Comparison of ENCODE assay signal across 1 cellular context in genomic region chr2:43344911-43345373, GRCh38.
TF ChIP-seq lines count a peak whose summit lies in the region.

No MANE protein-coding gene starts in this region.

TF ChIP-seq in K562, 482 proteins besides CTCF, POLR2A, EP300 and RAD21 (continued from another document):
- TF ChIP-seq ZBTB9 (CRISPR knock-in tag; IDR thresholded peaks at IDR 0.05) (0 out of 2 replicates have a peak, but pooled peaks have one; percentile 17), ZNF668 (CRISPR knock-in tag; IDR thresholded peaks at IDR 0.05) (no peak), RNF2 (IDR thresholded peaks at IDR 0.05) (no peak), POLR2B (IDR thresholded peaks at IDR 0.05; ENCODE audit: low read depth, partially characterized antibody) (no peak), SRF (CRISPR knock-in tag; IDR thresholded peaks at IDR 0.05) (no peak), EZH2 (IDR thresholded peaks at IDR 0.05; ENCODE audit: borderline replicate concordance, low read depth, low read length) (no peak), ETV1 (tag; conservative IDR thresholded peaks at IDR 0.05; ENCODE audit: low read depth) (no peak), ARNT (IDR thresholded peaks at IDR 0.05) (peak in 1 of 2 experiments; percentile 50; a peak in 1 of 4 replicates), MAZ (CRISPR knock-in tag; conservative IDR thresholded peaks at IDR 0.05 in 1 of 2, IDR thresholded peaks at IDR 0.05 in 1 of 2) (0 out of 4 replicates have a peak, but pooled peaks of 1 of the 2 experiments have one; percentile 5), POLR2H (tag; IDR thresholded peaks at IDR 0.05; ENCODE audit: low read depth) (no peak), KLF16 (IDR thresholded peaks at IDR 0.05) (no peak), CREB3 (tag; conservative IDR thresholded peaks at IDR 0.05; ENCODE audit: low read depth) (no peak), SMARCC2 (IDR thresholded peaks at IDR 0.05; ENCODE audit: low read depth) (0 out of 2 replicates have a peak, but pooled peaks have one; percentile 31), SREBF2 (CRISPR knock-in tag; IDR thresholded peaks at IDR 0.05) (no peak), L3MBTL2 (IDR thresholded peaks at IDR 0.05) (no peak), ZNF766 (CRISPR knock-in tag; conservative IDR thresholded peaks at IDR 0.05) (0 out of 2 replicates have a peak, but pooled peaks have one; percentile 51), GATAD2B (IDR thresholded peaks at IDR 0.05; ENCODE audit: borderline replicate concordance) (0 out of 2 replicates have a peak, but pooled peaks have one; percentile 27), PREB (CRISPR knock-in tag; IDR thresholded peaks at IDR 0.05) (no peak), KLF1 (tag; IDR thresholded peaks at IDR 0.05) (0 out of 2 replicates have a peak, but pooled peaks have one; percentile 24), RBBP5 (IDR thresholded peaks at IDR 0.05; ENCODE audit: borderline replicate concordance, insufficient read depth, low read length, poor library complexity, severe bottlenecking) (no peak), CBX2 (IDR thresholded peaks at IDR 0.05; ENCODE audit: insufficient read depth, low read length, poor library complexity, severe bottlenecking) (no peak), E2F6 (IDR thresholded peaks at IDR 0.05; ENCODE audit: borderline replicate concordance in 1 of 2, extremely low read depth in 1 of 2, insufficient read depth in 1 of 2, insufficient read length in 1 of 2, low read depth in 1 of 2, low read length in 1 of 2, poor library complexity in 1 of 2, severe bottlenecking in 1 of 2) (no peak), TGIF2 (CRISPR knock-in tag; IDR thresholded peaks at IDR 0.05) (no peak), CGGBP1 (CRISPR knock-in tag; IDR thresholded peaks at IDR 0.05) (no peak), CREM (IDR thresholded peaks at IDR 0.05; ENCODE audit: low read depth) (no peak), TAL1 (IDR thresholded peaks at IDR 0.05) (no peak), MTA1 (IDR thresholded peaks at IDR 0.05; ENCODE audit: borderline replicate concordance) (peak; percentile 11; the same call in 1 of the 2 replicates), SMARCE1 (IDR thresholded peaks at IDR 0.05) (peak; percentile 47; the same call in 1 of the 2 replicates), FOXP4 (CRISPR knock-in tag; IDR thresholded peaks at IDR 0.05; ENCODE audit: borderline replicate concordance) (no peak), ATF3 (IDR thresholded peaks at IDR 0.05) (no peak), ATF3 (CRISPR knock-in tag; conservative IDR thresholded peaks at IDR 0.05) (no peak), ZNF518B (CRISPR knock-in tag; IDR thresholded peaks at IDR 0.05) (no peak), PHF20 (IDR thresholded peaks at IDR 0.05; ENCODE audit: partially characterized antibody) (no peak), FOXP1 (CRISPR knock-in tag; IDR thresholded peaks at IDR 0.05) (no peak), DPF2 (IDR thresholded peaks at IDR 0.05) (peak; percentile 68), ESRRA (IDR thresholded peaks at IDR 0.05; ENCODE audit: borderline replicate concordance, low read depth) (peak; percentile 97), ZNF133 (CRISPR knock-in tag; IDR thresholded peaks at IDR 0.05) (no peak), MXI1 (IDR thresholded peaks at IDR 0.05; ENCODE audit: low read depth, low read length) (no peak), SMARCA4 (IDR thresholded peaks at IDR 0.05) (peak; percentile 79), MCM2 (IDR thresholded peaks at IDR 0.05; ENCODE audit: low read depth) (no peak), ILK (tag; IDR thresholded peaks at IDR 0.05; ENCODE audit: borderline replicate concordance, low read depth) (no peak), C11orf30 (IDR thresholded peaks at IDR 0.05; ENCODE audit: low read depth) (no peak), HDAC2 (IDR thresholded peaks at IDR 0.05) (0 out of 2 replicates have a peak, but pooled peaks have one; percentile 27), ZNF354B (CRISPR knock-in tag; IDR thresholded peaks at IDR 0.05) (no peak), E2F8 (IDR thresholded peaks at IDR 0.05; ENCODE audit: low read depth, partially characterized antibody) (no peak), HEY1 (CRISPR knock-in tag; IDR thresholded peaks at IDR 0.05; ENCODE audit: borderline replicate concordance) (no peak), RCOR1 (IDR thresholded peaks at IDR 0.05; ENCODE audit: borderline replicate concordance in 1 of 2, low read depth in 2 of 2, low read length in 2 of 2) (peak in 1 of 2 experiments; percentile 30; a peak in 1 of 4 replicates), ZFP30 (CRISPR knock-in tag; IDR thresholded peaks at IDR 0.05; ENCODE audit: borderline replicate concordance) (no peak), JUND (IDR thresholded peaks at IDR 0.05; ENCODE audit: borderline replicate concordance, low read depth, low read length) (peak; percentile 13; the same call in 1 of the 2 replicates), JUND (tag; IDR thresholded peaks at IDR 0.05; ENCODE audit: borderline replicate concordance, low read depth, low read length) (no peak)
